31 cellular contexts compared by ENCODE assay signal in the genomic region with DNA sequence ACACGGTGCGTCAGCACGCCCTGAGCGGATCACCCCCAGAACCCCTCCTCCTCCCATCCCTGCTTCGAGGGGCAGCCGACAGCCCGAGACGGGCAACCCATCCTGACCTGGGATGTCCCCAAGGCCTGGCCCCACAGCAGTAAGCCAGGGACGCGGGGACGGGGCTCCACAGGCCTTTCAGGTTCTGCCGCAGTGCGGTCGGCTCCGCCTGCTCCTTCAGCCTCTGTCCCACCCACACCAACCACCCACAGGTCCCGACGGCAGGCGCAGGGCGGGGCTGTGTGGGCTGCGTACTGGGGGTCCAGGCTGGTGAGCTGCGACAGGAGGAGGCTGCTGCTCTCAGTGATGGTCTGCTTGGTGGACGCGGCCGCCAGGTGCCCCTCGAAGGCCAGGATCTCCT.
"Had no signal": no experiment of that assay in that cellular context is flagged by ENCODE, and none has a peak within 500 bp of the region (broad histone marks: within the 10 kb centered on the region; RNA-seq: fewer than 3 reads in every experiment).

No MANE protein-coding gene starts in this region.

- H3K4me3 ChIP-seq: ovary, psoas muscle, skin epidermis, smooth muscle cell, spleen, stomach, thoracic aorta, thyroid gland, tibial nerve, upper lobe of left lung, uterus had no signal

- ATAC-seq: naive thymus-derived CD8-positive, alpha-beta T cell; psoas muscle; right cardiac atrium; sciatic nerve; stimulated activated memory B cell treated with anti-CD40 and anti-IgM and Interleukin-4, amounts not matched to agents 10 μg/mL and 1 μg/mL and 100 μg/mL, for 72 hours had no signal

- H3K9ac ChIP-seq: parathyroid adenoma had no signal

- H3K27ac Mint-ChIP-seq: naive B cell; natural killer cell treated with Interleukin-12 subunit alpha and Interleukin-12 subunit beta and Interleukin-15 and Interleukin-18, amount 100 ng/mL, for 72 hours; nephron progenitor cell; progenitor cell of endocrine pancreas; stimulated activated naive CD8-positive, alpha-beta T cell treated with anti-CD3 and anti-CD28 coated beads, Interleukin-15, Interleukin-2, amounts not matched to agents 100 ng/mL and 50 ng/mL, for 24 hours had no signal

- H3K4me1 Mint-ChIP-seq: nephron progenitor cell; neural crest cell; stimulated activated memory B cell treated with anti-CD40 and anti-IgM and Interleukin-4, amounts not matched to agents 10 μg/mL and 1 μg/mL and 100 μg/mL, for 72 hours had no signal

- H3K4me3 Mint-ChIP-seq: naive B cell; natural killer cell treated with Interleukin-12 subunit alpha and Interleukin-12 subunit beta and Interleukin-15 and Interleukin-18, amount 100 ng/mL, for 72 hours; nephron progenitor cell; neural crest cell; stimulated activated memory B cell treated with anti-CD40 and anti-IgM and Interleukin-4, amounts not matched to agents 10 μg/mL and 1 μg/mL and 100 μg/mL, for 72 hours; stimulated activated naive CD8-positive, alpha-beta T cell treated with anti-CD3 and anti-CD28 coated beads, Interleukin-15, Interleukin-2, amounts not matched to agents 100 ng/mL and 50 ng/mL, for 24 hours had no signal

- H3K9me3 Mint-ChIP-seq: naive B cell; naive thymus-derived CD8-positive, alpha-beta T cell; natural killer cell treated with Interleukin-12 subunit alpha and Interleukin-12 subunit beta and Interleukin-15 and Interleukin-18, amount 100 ng/mL, for 72 hours; nephron progenitor cell; neural crest cell; stimulated activated memory B cell treated with anti-CD40 and anti-IgM and Interleukin-4, amounts not matched to agents 10 μg/mL and 1 μg/mL and 100 μg/mL, for 72 hours; stimulated activated naive CD8-positive, alpha-beta T cell treated with anti-CD3 and anti-CD28 coated beads, Interleukin-15, Interleukin-2, amounts not matched to agents 100 ng/mL and 50 ng/mL, for 24 hours had no signal

- H3K4me1 ChIP-seq: parathyroid adenoma, psoas muscle, spleen, stomach, thyroid gland, tibial nerve, upper lobe of left lung, uterus had no signal

- H3K27me3 ChIP-seq: ovary, spleen, stomach, thyroid gland, tibial nerve, upper lobe of left lung, uterus had no signal

- H3K27ac ChIP-seq: ovary, parathyroid adenoma, psoas muscle, skin epidermis, spleen, stomach, thoracic aorta, thyroid gland, tibial nerve, upper lobe of left lung, uterus had no signal

- H3K36me3 ChIP-seq: ovary, uterus had no signal

- H3K27me3 Mint-ChIP-seq: naive B cell; naive thymus-derived CD8-positive, alpha-beta T cell; natural killer cell treated with Interleukin-12 subunit alpha and Interleukin-12 subunit beta and Interleukin-15 and Interleukin-18, amount 100 ng/mL, for 72 hours; progenitor cell of endocrine pancreas; stimulated activated memory B cell treated with anti-CD40 and anti-IgM and Interleukin-4, amounts not matched to agents 10 μg/mL and 1 μg/mL and 100 μg/mL, for 72 hours; stimulated activated naive CD8-positive, alpha-beta T cell treated with anti-CD3 and anti-CD28 coated beads, Interleukin-15, Interleukin-2, amounts not matched to agents 100 ng/mL and 50 ng/mL, for 24 hours had no signal

- DNase-seq: naive B cell; naive thymus-derived CD8-positive, alpha-beta T cell; nephron progenitor cell; occipital lobe; ovary; posterior cingulate gyrus; psoas muscle; right cardiac atrium; spleen; stimulated activated CD4-positive, alpha-beta T cell treated with anti-CD3 and anti-CD28 coated beads, Interleukin-12 subunit alpha, Interleukin-12 subunit beta, amount 100 ng/mL, for 4 hours; stimulated activated CD4-positive, alpha-beta T cell treated with anti-CD3 and anti-CD28 coated beads, Interleukin-1b, Interleukin-23, amount 100 ng/mL, for 48 hours; stimulated activated CD4-positive, alpha-beta T cell treated with anti-CD3 and anti-CD28 coated beads, Interleukin-4, amount 100 ng/mL, for 1 hour; stimulated activated CD4-positive, alpha-beta T cell treated with anti-CD3 and anti-CD28 coated beads, Interleukin-4, amount 100 ng/mL, for 4 hours; stimulated activated CD8-positive, alpha-beta memory T cell treated with anti-CD3 and anti-CD28 coated beads, Interleukin-4, amount 100 ng/mL, for 48 hours; stimulated activated naive CD4-positive, alpha-beta T cell treated with Interleukin-2 at 50 U/mL for 16 hours; stomach; thyroid gland; trophoblast cell; uterus had no signal

- H3K9me3 ChIP-seq: ovary, psoas muscle, spleen, stomach, thoracic aorta, thyroid gland, tibial nerve, upper lobe of left lung, uterus had no signal
